Comparison of ENCODE assay signal across 1 cellular context in the genomic region with DNA sequence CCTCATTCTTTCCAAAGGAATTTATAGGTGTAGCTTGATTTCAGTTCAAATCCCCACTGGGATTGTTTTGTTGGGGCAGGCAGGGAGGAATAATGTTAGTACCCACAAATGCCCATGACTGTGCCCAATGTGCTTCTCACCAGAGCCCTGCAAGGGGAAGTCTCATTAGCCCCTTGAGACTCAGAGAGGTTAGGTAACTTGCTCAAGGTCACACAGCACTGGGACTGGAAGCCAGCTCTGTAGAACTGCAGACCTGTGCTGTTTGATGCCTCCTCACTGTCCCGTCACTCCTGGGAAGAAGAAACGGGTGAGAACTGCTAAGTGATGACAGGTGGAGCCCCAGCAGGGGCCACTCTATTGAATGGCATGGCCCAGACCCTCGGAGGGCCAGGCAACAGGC.
TF ChIP-seq lines count a peak whose summit lies in the region.

No MANE protein-coding gene starts in this region.

TF ChIP-seq in GM23338, 12 proteins besides CTCF, POLR2A, EP300 and RAD21:
- TF ChIP-seq, protein P1, sequence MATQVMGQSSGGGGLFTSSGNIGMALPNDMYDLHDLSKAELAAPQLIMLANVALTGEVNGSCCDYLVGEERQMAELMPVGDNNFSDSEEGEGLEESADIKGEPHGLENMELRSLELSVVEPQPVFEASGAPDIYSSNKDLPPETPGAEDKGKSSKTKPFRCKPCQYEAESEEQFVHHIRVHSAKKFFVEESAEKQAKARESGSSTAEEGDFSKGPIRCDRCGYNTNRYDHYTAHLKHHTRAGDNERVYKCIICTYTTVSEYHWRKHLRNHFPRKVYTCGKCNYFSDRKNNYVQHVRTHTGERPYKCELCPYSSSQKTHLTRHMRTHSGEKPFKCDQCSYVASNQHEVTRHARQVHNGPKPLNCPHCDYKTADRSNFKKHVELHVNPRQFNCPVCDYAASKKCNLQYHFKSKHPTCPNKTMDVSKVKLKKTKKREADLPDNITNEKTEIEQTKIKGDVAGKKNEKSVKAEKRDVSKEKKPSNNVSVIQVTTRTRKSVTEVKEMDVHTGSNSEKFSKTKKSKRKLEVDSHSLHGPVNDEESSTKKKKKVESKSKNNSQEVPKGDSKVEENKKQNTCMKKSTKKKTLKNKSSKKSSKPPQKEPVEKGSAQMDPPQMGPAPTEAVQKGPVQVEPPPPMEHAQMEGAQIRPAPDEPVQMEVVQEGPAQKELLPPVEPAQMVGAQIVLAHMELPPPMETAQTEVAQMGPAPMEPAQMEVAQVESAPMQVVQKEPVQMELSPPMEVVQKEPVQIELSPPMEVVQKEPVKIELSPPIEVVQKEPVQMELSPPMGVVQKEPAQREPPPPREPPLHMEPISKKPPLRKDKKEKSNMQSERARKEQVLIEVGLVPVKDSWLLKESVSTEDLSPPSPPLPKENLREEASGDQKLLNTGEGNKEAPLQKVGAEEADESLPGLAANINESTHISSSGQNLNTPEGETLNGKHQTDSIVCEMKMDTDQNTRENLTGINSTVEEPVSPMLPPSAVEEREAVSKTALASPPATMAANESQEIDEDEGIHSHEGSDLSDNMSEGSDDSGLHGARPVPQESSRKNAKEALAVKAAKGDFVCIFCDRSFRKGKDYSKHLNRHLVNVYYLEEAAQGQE (IDR thresholded peaks at IDR 0.05; ENCODE audit: unreplicated experiment), result no peak
- TF ChIP-seq, protein P2, sequence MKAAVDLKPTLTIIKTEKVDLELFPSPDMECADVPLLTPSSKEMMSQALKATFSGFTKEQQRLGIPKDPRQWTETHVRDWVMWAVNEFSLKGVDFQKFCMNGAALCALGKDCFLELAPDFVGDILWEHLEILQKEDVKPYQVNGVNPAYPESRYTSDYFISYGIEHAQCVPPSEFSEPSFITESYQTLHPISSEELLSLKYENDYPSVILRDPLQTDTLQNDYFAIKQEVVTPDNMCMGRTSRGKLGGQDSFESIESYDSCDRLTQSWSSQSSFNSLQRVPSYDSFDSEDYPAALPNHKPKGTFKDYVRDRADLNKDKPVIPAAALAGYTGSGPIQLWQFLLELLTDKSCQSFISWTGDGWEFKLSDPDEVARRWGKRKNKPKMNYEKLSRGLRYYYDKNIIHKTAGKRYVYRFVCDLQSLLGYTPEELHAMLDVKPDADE (IDR thresholded peaks at IDR 0.05), result no peak
- TF ChIP-seq EZH2phosphoT487 (IDR thresholded peaks at IDR 0.05; ENCODE audit: unreplicated experiment) (no peak), EZH2 (IDR thresholded peaks at IDR 0.05; ENCODE audit: low read depth, unreplicated experiment) (no peak), NANOG (IDR thresholded peaks at IDR 0.05; ENCODE audit: borderline replicate concordance) (no peak), ZNF114 (CRISPR knock-in tag; IDR thresholded peaks at IDR 0.05) (no peak), STAT1 (IDR thresholded peaks at IDR 0.05; ENCODE audit: unreplicated experiment) (no peak), ZNF331 (CRISPR knock-in tag; IDR thresholded peaks at IDR 0.05; ENCODE audit: low read depth) (no peak), POLR2AphosphoS5 (IDR thresholded peaks at IDR 0.05; ENCODE audit: low read depth) (no peak), CREB1 (CRISPR knock-in tag; IDR thresholded peaks at IDR 0.05; ENCODE audit: low read depth) (no peak), JUNB (IDR thresholded peaks at IDR 0.05; ENCODE audit: unreplicated experiment) (no peak)
- TF ChIP-seq, protein P3, sequence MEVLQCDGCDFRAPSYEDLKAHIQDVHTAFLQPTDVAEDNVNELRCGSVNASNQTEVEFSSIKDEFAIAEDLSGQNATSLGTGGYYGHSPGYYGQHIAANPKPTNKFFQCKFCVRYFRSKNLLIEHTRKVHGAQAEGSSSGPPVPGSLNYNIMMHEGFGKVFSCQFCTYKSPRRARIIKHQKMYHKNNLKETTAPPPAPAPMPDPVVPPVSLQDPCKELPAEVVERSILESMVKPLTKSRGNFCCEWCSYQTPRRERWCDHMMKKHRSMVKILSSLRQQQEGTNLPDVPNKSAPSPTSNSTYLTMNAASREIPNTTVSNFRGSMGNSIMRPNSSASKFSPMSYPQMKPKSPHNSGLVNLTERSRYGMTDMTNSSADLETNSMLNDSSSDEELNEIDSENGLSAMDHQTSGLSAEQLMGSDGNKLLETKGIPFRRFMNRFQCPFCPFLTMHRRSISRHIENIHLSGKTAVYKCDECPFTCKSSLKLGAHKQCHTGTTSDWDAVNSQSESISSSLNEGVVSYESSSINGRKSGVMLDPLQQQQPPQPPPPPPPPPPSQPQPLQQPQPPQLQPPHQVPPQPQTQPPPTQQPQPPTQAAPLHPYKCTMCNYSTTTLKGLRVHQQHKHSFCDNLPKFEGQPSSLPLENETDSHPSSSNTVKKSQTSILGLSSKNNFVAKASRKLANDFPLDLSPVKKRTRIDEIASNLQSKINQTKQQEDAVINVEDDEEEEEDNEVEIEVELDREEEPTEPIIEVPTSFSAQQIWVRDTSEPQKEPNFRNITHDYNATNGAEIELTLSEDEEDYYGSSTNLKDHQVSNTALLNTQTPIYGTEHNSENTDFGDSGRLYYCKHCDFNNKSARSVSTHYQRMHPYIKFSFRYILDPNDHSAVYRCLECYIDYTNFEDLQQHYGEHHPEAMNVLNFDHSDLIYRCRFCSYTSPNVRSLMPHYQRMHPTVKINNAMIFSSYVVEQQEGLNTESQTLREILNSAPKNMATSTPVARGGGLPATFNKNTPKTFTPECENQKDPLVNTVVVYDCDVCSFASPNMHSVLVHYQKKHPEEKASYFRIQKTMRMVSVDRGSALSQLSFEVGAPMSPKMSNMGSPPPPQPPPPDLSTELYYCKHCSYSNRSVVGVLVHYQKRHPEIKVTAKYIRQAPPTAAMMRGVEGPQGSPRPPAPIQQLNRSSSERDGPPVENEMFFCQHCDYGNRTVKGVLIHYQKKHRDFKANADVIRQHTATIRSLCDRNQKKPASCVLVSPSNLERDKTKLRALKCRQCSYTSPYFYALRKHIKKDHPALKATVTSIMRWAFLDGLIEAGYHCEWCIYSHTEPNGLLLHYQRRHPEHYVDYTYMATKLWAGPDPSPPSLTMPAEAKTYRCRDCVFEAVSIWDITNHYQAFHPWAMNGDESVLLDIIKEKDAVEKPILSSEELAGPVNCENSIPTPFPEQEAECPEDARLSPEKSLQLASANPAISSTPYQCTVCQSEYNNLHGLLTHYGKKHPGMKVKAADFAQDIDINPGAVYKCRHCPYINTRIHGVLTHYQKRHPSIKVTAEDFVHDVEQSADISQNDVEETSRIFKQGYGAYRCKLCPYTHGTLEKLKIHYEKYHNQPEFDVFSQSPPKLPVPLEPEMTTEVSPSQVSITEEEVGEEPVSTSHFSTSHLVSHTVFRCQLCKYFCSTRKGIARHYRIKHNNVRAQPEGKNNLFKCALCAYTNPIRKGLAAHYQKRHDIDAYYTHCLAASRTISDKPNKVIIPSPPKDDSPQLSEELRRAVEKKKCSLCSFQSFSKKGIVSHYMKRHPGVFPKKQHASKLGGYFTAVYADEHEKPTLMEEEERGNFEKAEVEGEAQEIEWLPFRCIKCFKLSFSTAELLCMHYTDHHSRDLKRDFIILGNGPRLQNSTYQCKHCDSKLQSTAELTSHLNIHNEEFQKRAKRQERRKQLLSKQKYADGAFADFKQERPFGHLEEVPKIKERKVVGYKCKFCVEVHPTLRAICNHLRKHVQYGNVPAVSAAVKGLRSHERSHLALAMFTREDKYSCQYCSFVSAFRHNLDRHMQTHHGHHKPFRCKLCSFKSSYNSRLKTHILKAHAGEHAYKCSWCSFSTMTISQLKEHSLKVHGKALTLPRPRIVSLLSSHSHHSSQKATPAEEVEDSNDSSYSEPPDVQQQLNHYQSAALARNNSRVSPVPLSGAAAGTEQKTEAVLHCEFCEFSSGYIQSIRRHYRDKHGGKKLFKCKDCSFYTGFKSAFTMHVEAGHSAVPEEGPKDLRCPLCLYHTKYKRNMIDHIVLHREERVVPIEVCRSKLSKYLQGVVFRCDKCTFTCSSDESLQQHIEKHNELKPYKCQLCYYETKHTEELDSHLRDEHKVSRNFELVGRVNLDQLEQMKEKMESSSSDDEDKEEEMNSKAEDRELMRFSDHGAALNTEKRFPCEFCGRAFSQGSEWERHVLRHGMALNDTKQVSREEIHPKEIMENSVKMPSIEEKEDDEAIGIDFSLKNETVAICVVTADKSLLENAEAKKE (CRISPR knock-in tag; IDR thresholded peaks at IDR 0.05), result no peak
TF ChIP-seq in GM23338: peak in this region for 0.
